Comparison of ENCODE assay signal across 13 cellular contexts in genomic region chr11:62242021-62242420, GRCh38. TPM values are rescaled to one million over a fixed set of nuclear protein-coding genes. Genes with fewer than 3 reads are reported as not detected.
A peak's percentile ranks its signal among the peaks of the same experiment; 100 is the strongest.
DNase-seq lines count a peak whose midpoint lies in the region; ATAC-seq and TF ChIP-seq lines count a peak whose summit lies in the region.
"Had no signal": no experiment of that assay in that cellular context is flagged by ENCODE, and none has a peak within 500 bp of the region (broad histone marks: within the 10 kb centered on the region; RNA-seq: fewer than 3 reads in every experiment).

A gene with protein sequence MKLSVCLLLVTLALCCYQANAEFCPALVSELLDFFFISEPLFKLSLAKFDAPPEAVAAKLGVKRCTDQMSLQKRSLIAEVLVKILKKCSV (plus strand): TSS chr11:62242239. CDS start chr11:62242308, 69 bp downstream.

- POLR2A ChIA-PET in HEK293T (lab: Yijun Ruan, JAX) = no interaction called here

- no peak for ATAC-seq in GM18873 (IDR thresholded peaks at IDR 0.05; ENCODE audit: low FRiP score, unreplicated experiment)
- ATAC-seq: activated CD8-positive, alpha-beta T cell treated with anti-CD3 and anti-CD28 coated beads for 36 hours; left lung had no signal

- CTCF ChIA-PET in HEK293T (lab: Yijun Ruan, JAX) = interaction anchor here (0.6 to 1.5 kb wide), 2 partner anchors 45 to 69 kb away, joined by 3 read pairs; no protein-coding TSS in a partner anchor

- DNase-seq in HEK293T (ENCODE audit: extremely low spot score) (peak; percentile 21), NCI-H345 (lab: John Stamatoyannopoulos, UW) (peak; percentile 99), epithelial cell of esophagus (ENCODE audit: low read depth) (peak; percentile 60), renal cortical epithelial cell (ENCODE audit: low read depth) (peak; percentile 88), HPDE6-E6E7 (ENCODE audit: extremely low spot score) (no peak)
- no peak for DNase-seq in stimulated activated CD4-positive, alpha-beta T cell treated with anti-CD3 and anti-CD28 coated beads, Interleukin-4, amount 100 ng/mL, for 4 hours
- DNase-seq: activated CD8-positive, alpha-beta T cell treated with anti-CD3 and anti-CD28 coated beads for 36 hours; esophagus squamous epithelium; GF-D8; Karpas-422; left lung; SHP77 had no signal

- no peak within 1 kb of the TSS for H3K4me3 ChIP-seq in epithelial cell of esophagus (ENCODE audit: low read length)
- H3K4me3 ChIP-seq: esophagus squamous epithelium, left lung had no signal

- no peak for TF ChIP-seq CTCF in epithelial cell of esophagus (IDR thresholded peaks at IDR 0.05; ENCODE audit: insufficient read depth, low read depth, low read length, missing control alignments)

TF ChIP-seq in HEK293T, 16 proteins besides CTCF, POLR2A, EP300 and RAD21:
- TF ChIP-seq ELF4 (IDR thresholded peaks at IDR 0.05) = no peak
- no peak for TF ChIP-seq BHLHE40 (IDR thresholded peaks at IDR 0.05; ENCODE audit: borderline replicate concordance)
- no peak for TF ChIP-seq SUZ12 (IDR thresholded peaks at IDR 0.05)
- TF ChIP-seq, protein P1, sequence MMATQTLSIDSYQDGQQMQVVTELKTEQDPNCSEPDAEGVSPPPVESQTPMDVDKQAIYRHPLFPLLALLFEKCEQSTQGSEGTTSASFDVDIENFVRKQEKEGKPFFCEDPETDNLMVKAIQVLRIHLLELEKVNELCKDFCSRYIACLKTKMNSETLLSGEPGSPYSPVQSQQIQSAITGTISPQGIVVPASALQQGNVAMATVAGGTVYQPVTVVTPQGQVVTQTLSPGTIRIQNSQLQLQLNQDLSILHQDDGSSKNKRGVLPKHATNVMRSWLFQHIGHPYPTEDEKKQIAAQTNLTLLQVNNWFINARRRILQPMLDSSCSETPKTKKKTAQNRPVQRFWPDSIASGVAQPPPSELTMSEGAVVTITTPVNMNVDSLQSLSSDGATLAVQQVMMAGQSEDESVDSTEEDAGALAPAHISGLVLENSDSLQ (IDR thresholded peaks at IDR 0.05) = peak; percentile 85
- no peak for TF ChIP-seq CTBP1 (IDR thresholded peaks at IDR 0.05; ENCODE audit: borderline replicate concordance)
- TF ChIP-seq FOXA1 (IDR thresholded peaks at IDR 0.05) = no peak
- no peak for TF ChIP-seq ZNF384 (IDR thresholded peaks at IDR 0.05)
- no peak for TF ChIP-seq LEF1 (IDR thresholded peaks at IDR 0.05; ENCODE audit: borderline replicate concordance)

RNA-seq across cellular contexts. Expression of the gene that starts here (rescaled TPM):
- total RNA-seq in renal cortical epithelial cell = not detected in 2 replicates
- total RNA-seq: activated CD8-positive, alpha-beta T cell treated with anti-CD3 and anti-CD28 coated beads for 36 hours; left lung had no signal

Comparison
In these comparisons a context has a peak if more than half of its experiments do, and no peak if none do; other contexts are left out.
1. Peak in DNase-seq in renal cortical epithelial cell; RNA of the gene not detected or under 1 TPM.
2. DNase-seq: peak in HEK293T (single experiment), NCI-H345 (single experiment) and epithelial cell of esophagus (single experiment); none in stimulated activated CD4-positive, alpha-beta T cell treated with anti-CD3 and anti-CD28 coated beads, Interleukin-4, amount 100 ng/mL, for 4 hours (0 of 2) and HPDE6-E6E7 (single experiment).